ENCODE assay signal across 8 cellular contexts in genomic region chr2:108215794-108216211, GRCh38. TPM values are rescaled to one million over a fixed set of nuclear protein-coding genes. Genes with fewer than 3 reads are reported as not detected.
A peak's percentile ranks its signal among the peaks of the same experiment; 100 is the strongest.
DNase-seq lines count a peak whose midpoint lies in the region; ATAC-seq and TF ChIP-seq lines count a peak whose summit lies in the region.

No MANE protein-coding gene starts in this region.

- TF ChIP-seq EP300 in transverse colon (IDR thresholded peaks at IDR 0.05; ENCODE audit: low read depth), result no peak

- peaks cover 0 to 6% (median 3%) of the 10 kb centered on the region in 4 donors for H3K4me1 ChIP-seq in transverse colon
- H3K4me1 ChIP-seq in spleen, result no peaks in the 10 kb centered on the region

- CTCF ChIA-PET in activated naive CD4-positive, alpha-beta T cell treated with anti-CD3 and anti-CD28 coated beads, Interleukin-2, amount 10 ng/mL, durations not matched to agents 7 days and 5 days (lab: Charles Lee), result interaction anchor here (1.0 kb wide), 1 partner anchor 368 kb away, joined by 3 read pairs; no protein-coding TSS in a partner anchor

- no peak overlapping the region for H3K4me3 Mint-ChIP-seq in activated naive CD4-positive, alpha-beta T cell treated with anti-CD3 and anti-CD28 coated beads, Interleukin-2, amount 10 ng/mL, durations not matched to agents 7 days and 5 days

- H3K27me3 ChIP-seq in transverse colon, result no peaks in the 10 kb centered on the region
- peaks cover 0 to 6% (median 0%) of the 10 kb centered on the region in 7 donors for H3K27me3 ChIP-seq in spleen (replicated peaks in 1 of 7)

- H3K27ac Mint-ChIP-seq in activated naive CD4-positive, alpha-beta T cell treated with anti-CD3 and anti-CD28 coated beads, Interleukin-2, amount 10 ng/mL, durations not matched to agents 7 days and 5 days, result no peak overlapping the region

- WGBS in transverse colon (ENCODE audit: low coverage in 1 of 2), 2 donors, result 17% methylated on average over 3 of the region's 3 CpGs; no CpG with 5 or more reads in 1 of the 2 donors
- 43 to 50% (median 46%) methylated on average over 3 of the region's 3 CpGs for WGBS in spleen, 5 donors

- intact Hi-C loops in transverse colon (cut with DNase I; ENCODE audit: low total_unique reads), result no loop called here
- intact Hi-C loops in spleen (cut with DNase I; ENCODE audit: low total_unique reads), result no loop called here

- TF ChIP-seq CTCF in transverse colon (IDR thresholded peaks at IDR 0.05) (peak; percentile 8 to 37 (median 32)), spleen (IDR thresholded peaks at IDR 0.05 in 8 of 11, conservative IDR thresholded peaks at IDR 0.05 in 3 of 11) (no peak)

- H3K4me3 ChIP-seq in transverse colon, result no peak overlapping the region
- H3K4me3 ChIP-seq in spleen, result no peak overlapping the region

- H3K27ac ChIP-seq in transverse colon (no peak overlapping the region), spleen (no peak overlapping the region)

- H3K9me3 Mint-ChIP-seq in activated naive CD4-positive, alpha-beta T cell treated with anti-CD3 and anti-CD28 coated beads, Interleukin-2, amount 10 ng/mL, durations not matched to agents 7 days and 5 days, result no peaks in the 10 kb centered on the region

- H3K4me1 Mint-ChIP-seq in activated naive CD4-positive, alpha-beta T cell treated with anti-CD3 and anti-CD28 coated beads, Interleukin-2, amount 10 ng/mL, durations not matched to agents 7 days and 5 days, result no peaks in the 10 kb centered on the region

- H3K27me3 Mint-ChIP-seq in activated naive CD4-positive, alpha-beta T cell treated with anti-CD3 and anti-CD28 coated beads, Interleukin-2, amount 10 ng/mL, durations not matched to agents 7 days and 5 days, result no peaks in the 10 kb centered on the region

- DNase-seq in COLO668 (lab: John Stamatoyannopoulos, UW; ENCODE audit: unreplicated experiment) (peak; percentile 18), RPMI7951 (ENCODE audit: low read depth) (peak; percentile 65), globus pallidus (ENCODE audit: low spot score) (peak; percentile 6), transverse colon (peak; percentile 27), spleen (no peak)
- no peak for DNase-seq in activated naive CD4-positive, alpha-beta T cell treated with anti-CD3 and anti-CD28 coated beads, Interleukin-2, amount 10 ng/mL, durations not matched to agents 7 days and 5 days

- no peaks in the 10 kb centered on the region for H3K36me3 ChIP-seq in transverse colon
- H3K36me3 ChIP-seq in spleen, result no peaks in the 10 kb centered on the region

- TF ChIP-seq POLR2A in transverse colon (IDR thresholded peaks at IDR 0.05), result no peak
- no peak for TF ChIP-seq POLR2A in spleen (IDR thresholded peaks at IDR 0.05)

- no peaks in the 10 kb centered on the region for H3K9me3 ChIP-seq in transverse colon
- H3K9me3 ChIP-seq in spleen, result no peaks in the 10 kb centered on the region

- peak; percentile 62 for ATAC-seq in HG02798 (IDR thresholded peaks at IDR 0.05; ENCODE audit: poor library complexity, unreplicated experiment)
- ATAC-seq in HG02884 (IDR thresholded peaks at IDR 0.05; ENCODE audit: unreplicated experiment), result no peak

- H3K36me3 Mint-ChIP-seq in activated naive CD4-positive, alpha-beta T cell treated with anti-CD3 and anti-CD28 coated beads, Interleukin-2, amount 10 ng/mL, durations not matched to agents 7 days and 5 days, result no peaks in the 10 kb centered on the region

- in situ Hi-C loops in transverse colon (cut with MboI; ENCODE audit: low pct_ligation_motif_present in 1 of 4, low pct_unique_long_range_greater_than_20kb in 1 of 4, low sequenced_read_pairs in 3 of 4), result loop anchor here in 2 of 4 donors (25.0 kb wide), 1 partner anchor 371 kb away; no protein-coding TSS in a partner anchor

RNA-seq across cellular contexts. Expression of gene SULT1C3, which starts 24.0 kb away (rescaled TPM):
- total RNA-seq in RPMI7951 (2014; rRNA removed; shearing (Covaris generic)), result not detected in 2 replicates
- total RNA-seq in transverse colon (not detected), spleen (not detected)
- polyA plus RNA-seq in spleen, result not detected

Comparison
In these comparisons a context has a peak if more than half of its experiments do, and no peak if none do; other contexts are left out.
1. DNase-seq: peak in COLO668 (single experiment), RPMI7951 (single experiment), globus pallidus (single experiment) and transverse colon (single experiment); none in spleen (single experiment) and activated naive CD4-positive, alpha-beta T cell treated with anti-CD3 and anti-CD28 coated beads, Interleukin-2, amount 10 ng/mL, durations not matched to agents 7 days and 5 days (single experiment).
2. CTCF ChIP-seq: peak in transverse colon (5 of 5); none in spleen (0 of 11).